30 cellular contexts compared by ENCODE assay signal in genomic region chr17:64192588-64192987, GRCh38.
"Had no signal": no experiment of that assay in that cellular context is flagged by ENCODE, and none has a peak within 500 bp of the region (broad histone marks: within the 10 kb centered on the region; RNA-seq: fewer than 3 reads in every experiment).

No MANE protein-coding gene starts in this region.

- H3K4me3 ChIP-seq: K562, SJSA1 had no signal

- DNase-seq: activated CD4-positive, alpha-beta memory T cell treated with anti-CD3 and anti-CD28 coated beads, Interleukin-2, amount 10 ng/mL, durations not matched to agents 7 days and 5 days; activated CD4-positive, alpha-beta T cell treated with anti-CD3 and anti-CD28 coated beads for 1 hour; activated CD4-positive, alpha-beta T cell treated with anti-CD3 and anti-CD28 coated beads for 48 hours; activated CD4-positive, CD25-positive, alpha-beta regulatory T cell; activated CD8-positive, alpha-beta memory T cell treated with anti-CD3 and anti-CD28 coated beads for 24 hours; activated CD8-positive, alpha-beta memory T cell treated with anti-CD3 and anti-CD28 coated beads, Interleukin-2, amount 10 ng/mL, durations not matched to agents 7 days and 5 days; activated CD8-positive, alpha-beta memory T cell treated with anti-CD3 and anti-CD28 coated beads, Interleukin-2, amount 50 U/mL, for 48 hours; activated effector memory CD4-positive, alpha-beta T cell treated with Interleukin-2 at 50 U/mL for 16 hours; activated naive CD4-positive, alpha-beta T cell treated with anti-CD3 and anti-CD28 coated beads, Interleukin-2, amount 10 ng/mL, durations not matched to agents 7 days and 5 days; activated naive CD8-positive, alpha-beta T cell treated with anti-CD3 and anti-CD28 coated beads, Interleukin-2, amount 50 U/mL, for 24 hours; activated T-cell treated with anti-CD3 and anti-CD28 coated beads, Interleukin-2, amount 50 U/mL, for 48 hours; anterior cingulate cortex; caudate nucleus; NCI-H1105 treated with DMSO at 0.1 percent for 48 hours; NCI-H1436 treated with DMSO at 0.1 percent for 48 hours; NCI-H1694 treated with DMSO at 0.1 percent for 48 hours; NCI-H2029; NCI-H345; NCI-H524 treated with DMSO at 0.1 percent for 48 hours; RPMI8226; SHP77 treated with DMSO at 0.1 percent for 48 hours; SW 1271; T-helper 1 cell; T-helper 2 cell; T-helper 9 cell; WERI-Rb-1 had no signal

- ATAC-seq: activated CD8-positive, alpha-beta memory T cell treated with anti-CD3 and anti-CD28 coated beads, Interleukin-2, amount 10 ng/mL, durations not matched to agents 7 days and 5 days; activated naive CD8-positive, alpha-beta T cell treated with anti-CD3 and anti-CD28 coated beads, Interleukin-2, amount 50 U/mL, for 24 hours; K562; Panc1; SK-N-SH treated with all-trans-retinoic acid at 6 μM for 48 hours had no signal
